Comparison of ENCODE assay signal across 8 cellular contexts in the genomic region with DNA sequence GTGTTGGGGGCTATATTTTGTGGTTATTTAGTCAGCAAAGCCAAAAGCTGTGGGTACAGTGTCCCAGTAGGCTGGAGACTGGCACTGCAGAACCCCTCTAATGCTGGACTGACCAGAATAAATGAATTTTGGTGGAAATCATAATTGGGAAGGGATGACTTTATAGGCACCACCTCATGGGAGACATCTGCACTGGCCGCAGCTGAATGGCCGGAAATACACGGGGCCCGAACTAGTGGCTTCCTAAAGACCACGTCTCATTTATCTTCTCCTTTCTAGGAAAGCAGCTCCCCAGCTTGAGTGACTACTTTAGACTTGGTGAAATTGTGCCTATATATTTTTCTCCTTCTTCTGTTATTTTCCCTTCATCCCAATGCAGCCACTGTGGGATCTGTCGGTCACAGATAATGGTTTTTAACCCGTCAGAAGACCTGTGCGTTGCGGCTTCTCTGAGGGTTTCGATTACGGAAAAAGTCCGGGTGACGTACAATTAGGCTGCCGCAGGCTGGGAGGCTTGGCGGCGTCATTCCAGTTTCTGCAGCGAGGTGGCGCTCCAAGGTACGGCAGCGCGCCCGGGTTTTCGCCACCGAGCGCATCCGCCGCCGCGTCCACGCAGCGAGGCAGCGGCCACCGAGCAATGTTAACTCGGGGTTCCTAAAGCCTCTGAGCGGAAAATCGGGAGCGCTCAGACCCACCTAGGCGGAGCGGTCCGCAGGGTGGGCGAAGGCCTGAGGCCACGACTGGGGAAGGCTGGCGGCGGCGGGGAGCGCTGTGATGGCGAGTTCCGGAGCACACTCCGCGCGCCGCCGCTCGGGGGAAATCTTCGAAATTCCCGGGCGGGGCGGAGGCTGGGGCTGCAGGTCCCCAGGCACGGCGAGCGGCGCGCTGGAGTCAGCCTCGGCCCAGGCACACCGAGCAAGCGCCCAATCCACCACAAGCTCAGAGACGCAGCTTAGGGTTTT. TPM values are rescaled to one million over a fixed set of nuclear protein-coding genes. Genes with fewer than 3 reads are reported as not detected.
DNase-seq lines count a peak whose midpoint lies in the region; ATAC-seq lines count a peak whose summit lies in the region.

No MANE protein-coding gene starts in this region.

- H3K4me1 ChIP-seq in mesenchymal stem cell (ENCODE audit: control insufficient read depth, insufficient read depth, low read depth, low read length) = peaks cover 61% of the 10 kb centered on the region

- peaks cover 6 to 10% of the 10 kb centered on the region in 2 experiments for H3K36me3 ChIP-seq in mesenchymal stem cell (ENCODE audit: control insufficient read depth in 1 of 2, insufficient read depth in 2 of 2, low read depth in 1 of 2, low read length in 2 of 2)

- H3K4me2 ChIP-seq in mesenchymal stem cell (ENCODE audit: low read length, poor library complexity, severe bottlenecking) = peak overlapping the region; percentile 90

- peak overlapping the region; percentile 54 to 68 for H3K4ac ChIP-seq in mesenchymal stem cell (ENCODE audit: low read depth in 1 of 2, low read length in 2 of 2)

- peak overlapping the region; percentile 39 for H2BK120ac ChIP-seq in mesenchymal stem cell (ENCODE audit: low read depth, low read length)

- no peak overlapping the region for H3K14ac ChIP-seq in mesenchymal stem cell (ENCODE audit: low read length in 2 of 2)

- peak overlapping the region; percentile 6 to 80 for H2BK12ac ChIP-seq in mesenchymal stem cell (ENCODE audit: low read length in 2 of 2)

- H3K9ac ChIP-seq in mesenchymal stem cell (ENCODE audit: low read length) = peak overlapping the region; percentile 89

- H2BK15ac ChIP-seq in mesenchymal stem cell (ENCODE audit: low read depth, poor library complexity, severe bottlenecking) = peak overlapping the region; percentile 64

- H3K27ac ChIP-seq in mesenchymal stem cell (ENCODE audit: low read length, poor library complexity, severe bottlenecking) = no peak overlapping the region

- H3K27me3 ChIP-seq in mesenchymal stem cell (ENCODE audit: control insufficient read depth in 1 of 2, insufficient read depth in 1 of 2, low read length in 2 of 2) = peaks cover 0 to 31% of the 10 kb centered on the region in 2 experiments

- peak overlapping the region; percentile 76 to 84 for H3K4me3 ChIP-seq in mesenchymal stem cell (ENCODE audit: insufficient read depth in 1 of 2, low read depth in 1 of 2, low read length in 2 of 2)

- peak overlapping the region; percentile 80 to 82 for H3K18ac ChIP-seq in mesenchymal stem cell (ENCODE audit: low read depth in 1 of 2, low read length in 2 of 2)

- H3K23ac ChIP-seq in mesenchymal stem cell (ENCODE audit: low read length in 2 of 2) = no peak overlapping the region

- DNase-seq in AG08395 (ENCODE audit: low spot score) = peak; percentile 80
- peak; percentile 28 for DNase-seq in NCI-H524 treated with DMSO at 0.1 percent for 48 hours (lab: John Stamatoyannopoulos, UW)
- peak; percentile 43 to 59 for DNase-seq in activated CD4-positive, alpha-beta T cell treated with anti-CD3 and anti-CD28 coated beads, Interleukin-2, amount 50 U/mL, for 4 hours
- peak; percentile 92 for DNase-seq in ecto neural progenitor cell (ENCODE audit: low spot score)
- DNase-seq in mesenchymal stem cell = peak; percentile 90
- peak; percentile 62 for DNase-seq in stimulated activated CD8-positive, alpha-beta memory T cell treated with anti-CD3 and anti-CD28 coated beads, Interleukin-15, amount 100 ng/mL, for 24 hours (ENCODE audit: low read depth)

- peak overlapping the region; percentile 71 for H4K8ac ChIP-seq in mesenchymal stem cell (ENCODE audit: low read length)

- peak; percentile 76 for ATAC-seq in GM18870 (IDR thresholded peaks at IDR 0.05; ENCODE audit: unreplicated experiment)
- ATAC-seq in HG03097 (IDR thresholded peaks at IDR 0.05; ENCODE audit: low FRiP score, unreplicated experiment) = peak; percentile 71

- H2AK5ac ChIP-seq in mesenchymal stem cell (ENCODE audit: low read length, severe bottlenecking) = peak overlapping the region; percentile 68

- H3K79me1 ChIP-seq in mesenchymal stem cell (replicated peaks; ENCODE audit: low read length, poor library complexity, severe bottlenecking) = peaks cover 23% of the 10 kb centered on the region

- peak overlapping the region; percentile 40 for H4K91ac ChIP-seq in mesenchymal stem cell (ENCODE audit: low read length)

- peak overlapping the region; percentile 84 for H2AFZ ChIP-seq in mesenchymal stem cell (ENCODE audit: low read depth, low read length)

- no peak overlapping the region for H2BK5ac ChIP-seq in mesenchymal stem cell (ENCODE audit: low read depth, low read length, poor library complexity, severe bottlenecking)

- H3K9me3 ChIP-seq in mesenchymal stem cell (ENCODE audit: control insufficient read depth, low read length) = no peaks in the 10 kb centered on the region

- WGBS in mesenchymal stem cell = 1% methylated on average over 62 of the region's 67 CpGs

RNA-seq across cellular contexts. Expression of a gene that starts 26.3 kb away (rescaled TPM):
- 117 TPM for polyA plus RNA-seq in mesenchymal stem cell (2013, experiment 1 of 2)
- 115 TPM for polyA plus RNA-seq in mesenchymal stem cell (2013, experiment 2 of 2)

Comparison
In these comparisons a context has a peak if more than half of its experiments do, and no peak if none do; other contexts are left out.
1. DNase-seq: peak in every context shown above with its lines; median percentile 92 in ecto neural progenitor cell; 90 in mesenchymal stem cell; 80 in AG08395; 62 in stimulated activated CD8-positive, alpha-beta memory T cell treated with anti-CD3 and anti-CD28 coated beads, Interleukin-15, amount 100 ng/mL, for 24 hours; 51 in activated CD4-positive, alpha-beta T cell treated with anti-CD3 and anti-CD28 coated beads, Interleukin-2, amount 50 U/mL, for 4 hours; 28 in NCI-H524 treated with DMSO at 0.1 percent for 48 hours.